In genomic region chr7:70356324-70356797, GRCh38 we compare ENCODE assay signal across 21 cellular contexts.
DNase-seq lines count a peak whose midpoint lies in the region; ATAC-seq lines count a peak whose summit lies in the region.
"Had no signal": no experiment of that assay in that cellular context is flagged by ENCODE, and none has a peak within 500 bp of the region (broad histone marks: within the 10 kb centered on the region; RNA-seq: fewer than 3 reads in every experiment).

No MANE protein-coding gene starts in this region.

- POLR2A ChIA-PET in naive thymus-derived CD8-positive, alpha-beta T cell (lab: Charles Lee), result no interaction called here

- no peak for ATAC-seq in naive thymus-derived CD8-positive, alpha-beta T cell
- ATAC-seq in GM21737 (IDR thresholded peaks at IDR 0.05; ENCODE audit: unreplicated experiment) (no peak), sciatic nerve (no peak), HG02852 (IDR thresholded peaks at IDR 0.05; ENCODE audit: unreplicated experiment) (no peak)
- ATAC-seq: A549; activated T-helper 17 cell treated with anti-CD3 and anti-CD28 coated beads, Interleukin-2, amount 50 U/mL, for 72 hours; left lung; naive thymus-derived CD4-positive, alpha-beta T cell; right lobe of liver had no signal

- H3K27ac Mint-ChIP-seq in naive thymus-derived CD8-positive, alpha-beta T cell, result no peak overlapping the region
- H3K27ac Mint-ChIP-seq: activated naive CD8-positive, alpha-beta T cell treated with anti-CD3 and anti-CD28 coated beads, Interleukin-2, amount 10 ng/mL, durations not matched to agents 7 days and 5 days; activated T-helper 17 cell treated with anti-CD3 and anti-CD28 coated beads, Interleukin-2, amount 50 U/mL, for 72 hours; H9; naive thymus-derived CD4-positive, alpha-beta T cell; T-helper 2 cell treated with Interferon-gamma antibody and Interleukin-4, amounts not matched to agents 5 μg/mL and 100 μg/mL, for 36 hours had no signal

- peaks cover 0 to 2% (median 0%) of the 10 kb centered on the region in 9 donors for H3K9me3 Mint-ChIP-seq in naive thymus-derived CD8-positive, alpha-beta T cell
- H3K9me3 Mint-ChIP-seq: activated T-helper 17 cell treated with anti-CD3 and anti-CD28 coated beads, Interleukin-2, amount 50 U/mL, for 72 hours; H9; T-helper 2 cell treated with Interferon-gamma antibody and Interleukin-4, amounts not matched to agents 5 μg/mL and 100 μg/mL, for 36 hours had no signal

- intact Hi-C loops in sciatic nerve (cut with DNase I), result no loop called here

- DNase-seq in NCI-H526 treated with DMSO at 0.1 percent for 48 hours (lab: John Stamatoyannopoulos, UW), result peak; percentile 54
- no peak for DNase-seq in NCI-H526 (lab: John Stamatoyannopoulos, UW)
- peak; percentile 93 for DNase-seq in NCI-H1417 treated with DMSO at 0.1 percent for 48 hours (lab: John Stamatoyannopoulos, UW)
- DNase-seq in NCI-H748 treated with DMSO at 0.1 percent for 48 hours (lab: John Stamatoyannopoulos, UW), result peak; percentile 100
- no peak for DNase-seq in naive thymus-derived CD8-positive, alpha-beta T cell
- DNase-seq in sciatic nerve (ENCODE audit: low spot score), result no peak
- DNase-seq: activated CD8-positive, alpha-beta memory T cell treated with anti-CD3 and anti-CD28 coated beads, Interleukin-2, amount 50 U/mL, for 4 hours; activated naive CD8-positive, alpha-beta T cell treated with anti-CD3 and anti-CD28 coated beads, Interleukin-2, amount 10 ng/mL, durations not matched to agents 7 days and 5 days; BE2C; H9; left lung; naive thymus-derived CD4-positive, alpha-beta T cell; right lobe of liver; stimulated activated CD4-positive, alpha-beta T cell treated with anti-CD3 and anti-CD28 coated beads, Interleukin-15, amount 100 ng/mL, for 24 hours; trophoblast cell; WERI-Rb-1 had no signal

- H3K4me3 Mint-ChIP-seq in naive thymus-derived CD8-positive, alpha-beta T cell, result no peak overlapping the region
- H3K4me3 Mint-ChIP-seq: activated naive CD8-positive, alpha-beta T cell treated with anti-CD3 and anti-CD28 coated beads, Interleukin-2, amount 10 ng/mL, durations not matched to agents 7 days and 5 days; activated T-helper 17 cell treated with anti-CD3 and anti-CD28 coated beads, Interleukin-2, amount 50 U/mL, for 72 hours; H9; naive thymus-derived CD4-positive, alpha-beta T cell; T-helper 2 cell treated with Interferon-gamma antibody and Interleukin-4, amounts not matched to agents 5 μg/mL and 100 μg/mL, for 36 hours had no signal

- H3K36me3 Mint-ChIP-seq in naive thymus-derived CD8-positive, alpha-beta T cell, result no peaks in the 10 kb centered on the region
- H3K36me3 Mint-ChIP-seq: activated naive CD8-positive, alpha-beta T cell treated with anti-CD3 and anti-CD28 coated beads, Interleukin-2, amount 10 ng/mL, durations not matched to agents 7 days and 5 days; naive thymus-derived CD4-positive, alpha-beta T cell had no signal

- peaks cover 3 to 22% (median 9%) of the 10 kb centered on the region in 4 donors for H3K4me1 Mint-ChIP-seq in naive thymus-derived CD8-positive, alpha-beta T cell

- peaks cover 0 to 4% (median 0%) of the 10 kb centered on the region in 5 donors for H3K27me3 Mint-ChIP-seq in naive thymus-derived CD8-positive, alpha-beta T cell
- H3K27me3 Mint-ChIP-seq: activated T-helper 17 cell treated with anti-CD3 and anti-CD28 coated beads, Interleukin-2, amount 50 U/mL, for 72 hours had no signal

Comparison
In these comparisons a context has a peak if more than half of its experiments do, and no peak if none do; other contexts are left out.
1. DNase-seq: peak in NCI-H526 treated with DMSO at 0.1 percent for 48 hours (single experiment), NCI-H1417 treated with DMSO at 0.1 percent for 48 hours (single experiment) and NCI-H748 treated with DMSO at 0.1 percent for 48 hours (single experiment); none in NCI-H526 (0 of 2), naive thymus-derived CD8-positive, alpha-beta T cell (0 of 10) and sciatic nerve (single experiment).